Comparison of ENCODE assay signal across 1 cellular context in genomic region chr2:210000464-210001324, GRCh38.
TF ChIP-seq lines count a peak whose summit lies in the region.

No MANE protein-coding gene starts in this region.

TF ChIP-seq in HEK293, 187 proteins besides CTCF, POLR2A, EP300 and RAD21 (continued from another document):
- TF ChIP-seq, protein P1, sequence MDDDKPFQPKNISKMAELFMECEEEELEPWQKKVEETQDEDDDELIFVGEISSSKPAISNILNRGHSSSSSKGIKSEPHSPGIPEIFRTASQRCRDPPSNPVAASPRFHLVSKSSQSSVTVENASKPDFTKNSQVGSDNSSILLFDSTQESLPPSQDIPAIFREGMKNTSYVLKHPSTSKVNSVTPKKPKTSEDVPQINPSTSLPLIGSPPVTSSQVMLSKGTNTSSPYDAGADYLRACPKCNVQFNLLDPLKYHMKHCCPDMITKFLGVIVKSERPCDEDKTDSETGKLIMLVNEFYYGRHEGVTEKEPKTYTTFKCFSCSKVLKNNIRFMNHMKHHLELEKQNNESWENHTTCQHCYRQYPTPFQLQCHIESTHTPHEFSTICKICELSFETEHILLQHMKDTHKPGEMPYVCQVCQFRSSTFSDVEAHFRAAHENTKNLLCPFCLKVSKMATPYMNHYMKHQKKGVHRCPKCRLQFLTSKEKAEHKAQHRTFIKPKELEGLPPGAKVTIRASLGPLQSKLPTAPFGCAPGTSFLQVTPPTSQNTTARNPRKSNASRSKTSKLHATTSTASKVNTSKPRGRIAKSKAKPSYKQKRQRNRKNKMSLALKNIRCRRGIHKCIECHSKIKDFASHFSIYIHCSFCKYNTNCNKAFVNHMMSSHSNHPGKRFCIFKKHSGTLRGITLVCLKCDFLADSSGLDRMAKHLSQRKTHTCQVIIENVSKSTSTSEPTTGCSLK (tag by site-specific recombination; IDR thresholded peaks at IDR 0.05) = no peak
- TF ChIP-seq REPIN1 (tag by site-specific recombination; IDR thresholded peaks at IDR 0.05; ENCODE audit: low read depth) (no peak), ZNF658 (tag by site-specific recombination; IDR thresholded peaks at IDR 0.05) (no peak)
